In genomic region chr3:39416998-39417397, GRCh38 we compare ENCODE assay signal across 3 cellular contexts.
TF ChIP-seq lines count a peak whose summit lies in the region.

No MANE protein-coding gene starts in this region.

TF ChIP-seq in A549, 52 proteins besides CTCF, POLR2A, EP300 and RAD21:
- TF ChIP-seq, protein P1, sequence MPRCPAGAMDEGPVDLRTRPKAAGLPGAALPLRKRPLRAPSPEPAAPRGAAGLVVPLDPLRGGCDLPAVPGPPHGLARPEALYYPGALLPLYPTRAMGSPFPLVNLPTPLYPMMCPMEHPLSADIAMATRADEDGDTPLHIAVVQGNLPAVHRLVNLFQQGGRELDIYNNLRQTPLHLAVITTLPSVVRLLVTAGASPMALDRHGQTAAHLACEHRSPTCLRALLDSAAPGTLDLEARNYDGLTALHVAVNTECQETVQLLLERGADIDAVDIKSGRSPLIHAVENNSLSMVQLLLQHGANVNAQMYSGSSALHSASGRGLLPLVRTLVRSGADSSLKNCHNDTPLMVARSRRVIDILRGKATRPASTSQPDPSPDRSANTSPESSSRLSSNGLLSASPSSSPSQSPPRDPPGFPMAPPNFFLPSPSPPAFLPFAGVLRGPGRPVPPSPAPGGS (IDR thresholded peaks at IDR 0.05) = 0 out of 3 replicates have a peak, but pooled peaks have one; percentile 0
- peak in 1 of 2 experiments; percentile 18; a peak in 1 of 4 replicates for TF ChIP-seq CEBPB (IDR thresholded peaks at IDR 0.05)

TF ChIP-seq in IMR-90, 13 proteins besides CTCF, POLR2A, EP300 and RAD21:
- peak; percentile 80 for TF ChIP-seq CEBPB (IDR thresholded peaks at IDR 0.05; ENCODE audit: low read depth, low read length)

TF ChIP-seq in H1, 55 proteins besides CTCF, POLR2A, EP300 and RAD21:
- TF ChIP-seq CEBPB (IDR thresholded peaks at IDR 0.05; ENCODE audit: low read depth, low read length) = peak; percentile 18; the same call in 1 of the 2 replicates
TF ChIP-seq in H1: peak in this region for 1; not testable (repeated sequence) for 54.
